In genomic region chr17:1945621-1946020, GRCh38 we compare ENCODE assay signal across 18 cellular contexts.
A peak's percentile ranks its signal among the peaks of the same experiment; 100 is the strongest.
DNase-seq lines count a peak whose midpoint lies in the region; ATAC-seq and TF ChIP-seq lines count a peak whose summit lies in the region.
"Had no signal": no experiment of that assay in that cellular context is flagged by ENCODE, and none has a peak within 500 bp of the region (broad histone marks: within the 10 kb centered on the region; RNA-seq: fewer than 3 reads in every experiment).

No MANE protein-coding gene starts in this region.

- H3K9ac ChIP-seq in OCI-LY3 (ENCODE audit: low read length) (no peak overlapping the region), endodermal cell (ENCODE audit: extremely low read depth, low read length, poor library complexity, severe bottlenecking) (no peak overlapping the region)
- H3K9ac ChIP-seq: SK-N-SH had no signal

- H3K4me2 ChIP-seq in OCI-LY3 (ENCODE audit: low read length) (no peak overlapping the region), osteoblast (ENCODE audit: insufficient read depth, low read length) (no peak overlapping the region)
- H3K4me2 ChIP-seq: A549, SK-N-SH had no signal

- H3K4me1 ChIP-seq in cardiac muscle cell (ENCODE audit: low read depth), result peaks cover 52% of the 10 kb centered on the region
- peaks cover 54% of the 10 kb centered on the region for H3K4me1 ChIP-seq in OCI-LY3 (ENCODE audit: low read length)
- H3K4me1 ChIP-seq in endodermal cell (ENCODE audit: control insufficient read depth, insufficient read depth, low read length), result peaks cover 10% of the 10 kb centered on the region
- no peaks in the 10 kb centered on the region for H3K4me1 ChIP-seq in osteoblast (ENCODE audit: insufficient read depth, low read length)
- H3K4me1 ChIP-seq: A549 had no signal

- intact Hi-C loops in left ventricle myocardium superior (cut with micrococcal nuclease), result no loop called here

- peaks cover 8% of the 10 kb centered on the region for H3K36me3 Mint-ChIP-seq in endodermal cell (ENCODE audit: low read depth)

- H3K36me3 ChIP-seq in cardiac muscle cell, result no peaks in the 10 kb centered on the region
- no peaks in the 10 kb centered on the region for H3K36me3 ChIP-seq in OCI-LY3 (replicated peaks; ENCODE audit: low read depth, low read length)
- H3K36me3 ChIP-seq in endodermal cell (ENCODE audit: control insufficient read depth, insufficient read depth, low read length), result peaks cover 7% of the 10 kb centered on the region
- no peaks in the 10 kb centered on the region for H3K36me3 ChIP-seq in osteoblast (ENCODE audit: insufficient read depth, low read length)

- POLR2A ChIA-PET in HEK293T (lab: Yijun Ruan, JAX), result no interaction called here

- H3K27ac Mint-ChIP-seq in endodermal cell, result no peak overlapping the region

- DNase-seq in cardiac muscle cell (ENCODE audit: low read depth in 1 of 2, low spot score in 1 of 2) (no peak), left ventricle myocardium superior (no peak), endodermal cell (no peak), osteoblast (ENCODE audit: insufficient read length, low spot score, missing footprints) (peak; percentile 50), HEK293T (ENCODE audit: extremely low spot score) (no peak)
- DNase-seq in activated CD4-positive, alpha-beta T cell treated with anti-CD3 and anti-CD28 coated beads, Interleukin-2, amount 50 U/mL, for 1 hour, result no peak
- DNase-seq: KBM-7, NCI-H1417 treated with DMSO at 0.1 percent for 48 hours, NCI-H2029 treated with DMSO at 0.1 percent for 48 hours, NCI-H2171 treated with DMSO at 0.1 percent for 48 hours, NCI-H510A, NCI-H774, SK-N-SH had no signal

- peaks cover 22% of the 10 kb centered on the region for H3K4me1 Mint-ChIP-seq in endodermal cell

- H2AFZ ChIP-seq in OCI-LY3 (ENCODE audit: low read depth, low read length) (0 out of 2 replicates have a peak overlapping the region, but pooled peaks have one; percentile 21), osteoblast (ENCODE audit: low read length) (no peak overlapping the region)

- H4K20me1 ChIP-seq in OCI-LY3 (ENCODE audit: insufficient read depth, low read length) (no peaks in the 10 kb centered on the region), osteoblast (ENCODE audit: insufficient read depth, low read length) (no peaks in the 10 kb centered on the region)

- H3K79me2 ChIP-seq in OCI-LY3 (ENCODE audit: low read length) (peaks cover 5% of the 10 kb centered on the region; the same call in 1 of the 2 replicates), osteoblast (ENCODE audit: insufficient read depth, low read length) (no peaks in the 10 kb centered on the region)

- ATAC-seq in left ventricle myocardium superior, result no peak
- no peak for ATAC-seq in HG03196 (IDR thresholded peaks at IDR 0.05; ENCODE audit: unreplicated experiment)
- ATAC-seq: Right ventricle myocardium inferior had no signal

- no peaks in the 10 kb centered on the region for H3K27me3 ChIP-seq in cardiac muscle cell
- no peaks in the 10 kb centered on the region for H3K27me3 ChIP-seq in OCI-LY3 (ENCODE audit: low read depth, low read length)
- no peaks in the 10 kb centered on the region for H3K27me3 ChIP-seq in endodermal cell (ENCODE audit: control insufficient read depth, insufficient read depth, low read length, poor library complexity, severe bottlenecking)
- no peaks in the 10 kb centered on the region for H3K27me3 ChIP-seq in osteoblast (ENCODE audit: insufficient read depth, low read length)

- no peaks in the 10 kb centered on the region for H3K9me3 Mint-ChIP-seq in endodermal cell

- TF ChIP-seq CTCF in cardiac muscle cell (IDR thresholded peaks at IDR 0.05; ENCODE audit: low read depth, low read length) (no peak), OCI-LY3 (IDR thresholded peaks at IDR 0.05; ENCODE audit: low read depth, low read length) (no peak), endodermal cell (conservative IDR thresholded peaks at IDR 0.05) (peak; percentile 10), osteoblast (IDR thresholded peaks at IDR 0.05; ENCODE audit: extremely low read depth, low read depth, low read length) (no peak)

- H3K27ac ChIP-seq in cardiac muscle cell (peak overlapping the region; percentile 89), OCI-LY3 (ENCODE audit: low read length) (no peak overlapping the region; the same call in 1 of the 2 replicates), endodermal cell (ENCODE audit: low read depth, low read length) (no peak overlapping the region), osteoblast (ENCODE audit: low read depth, low read length) (no peak overlapping the region)
- H3K27ac ChIP-seq: C4-2B had no signal

- peaks cover 8% of the 10 kb centered on the region for H3K27me3 Mint-ChIP-seq in endodermal cell (ENCODE audit: insufficient read depth)

- H3K9me3 ChIP-seq in cardiac muscle cell (ENCODE audit: low read depth) (no peaks in the 10 kb centered on the region), OCI-LY3 (ENCODE audit: insufficient read depth, low read length) (no peaks in the 10 kb centered on the region), endodermal cell (ENCODE audit: control insufficient read depth, low read length) (no peaks in the 10 kb centered on the region), osteoblast (ENCODE audit: low read depth, low read length) (no peaks in the 10 kb centered on the region)
- H3K9me3 ChIP-seq: A549, SK-N-SH had no signal

- H3K4me3 Mint-ChIP-seq in endodermal cell, result no peak overlapping the region

- CTCF ChIA-PET in HEK293T (lab: Yijun Ruan, JAX), result no interaction called here

- H3K4me3 ChIP-seq in cardiac muscle cell, result no peak overlapping the region
- H3K4me3 ChIP-seq in OCI-LY3 (ENCODE audit: low read length), result no peak overlapping the region
- H3K4me3 ChIP-seq in endodermal cell (ENCODE audit: low read length), result no peak overlapping the region
- no peak overlapping the region for H3K4me3 ChIP-seq in osteoblast (ENCODE audit: insufficient read depth, low read length)
- H3K4me3 ChIP-seq: A549 had no signal

- WGBS in endodermal cell (ENCODE audit: insufficient coverage in 1 of 2, insufficient read length in 1 of 2), 2 experiments, result 72 to 88% methylated on average over 9 to 12 of the region's 12 CpGs

TF ChIP-seq in HEK293T, 16 proteins besides CTCF, POLR2A, EP300 and RAD21:
- TF ChIP-seq ARNT (IDR thresholded peaks at IDR 0.05) (no peak), ZNF384 (IDR thresholded peaks at IDR 0.05) (no peak), TARDBP (IDR thresholded peaks at IDR 0.05) (no peak), L3MBTL2 (conservative IDR thresholded peaks at IDR 0.05) (no peak), NFRKB (IDR thresholded peaks at IDR 0.05) (no peak), FOXK2 (IDR thresholded peaks at IDR 0.05) (no peak), SUZ12 (IDR thresholded peaks at IDR 0.05) (no peak), SP1 (IDR thresholded peaks at IDR 0.05) (no peak), HDGF (IDR thresholded peaks at IDR 0.05; ENCODE audit: borderline replicate concordance) (no peak), FOXA1 (IDR thresholded peaks at IDR 0.05) (no peak), CTBP1 (IDR thresholded peaks at IDR 0.05; ENCODE audit: borderline replicate concordance) (no peak), PKNOX1 (IDR thresholded peaks at IDR 0.05) (no peak), BHLHE40 (IDR thresholded peaks at IDR 0.05; ENCODE audit: borderline replicate concordance) (no peak), LEF1 (IDR thresholded peaks at IDR 0.05; ENCODE audit: borderline replicate concordance) (no peak)
